25 cellular contexts compared by ENCODE assay signal in the genomic region with DNA sequence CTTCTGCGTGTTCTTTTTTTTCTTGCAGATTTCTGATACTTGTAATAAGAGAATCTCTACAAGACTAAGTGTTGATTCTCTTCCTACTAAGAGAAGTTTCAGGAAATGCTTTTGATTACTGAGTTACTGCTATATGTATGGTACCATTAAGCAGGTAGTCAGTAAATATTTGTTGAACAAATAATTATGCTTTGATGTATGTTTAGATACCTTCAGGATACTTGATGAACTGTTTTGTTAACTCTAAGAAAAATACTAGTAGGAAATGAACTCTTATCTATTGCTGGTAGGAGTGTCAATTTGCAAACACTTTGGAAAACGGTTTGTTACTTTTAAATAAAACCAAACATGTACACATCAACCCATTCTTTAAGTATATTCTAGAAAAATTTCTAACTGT.
"Had no signal": no experiment of that assay in that cellular context is flagged by ENCODE, and none has a peak within 500 bp of the region (broad histone marks: within the 10 kb centered on the region; RNA-seq: fewer than 3 reads in every experiment).

No MANE protein-coding gene starts in this region.

- H3K9me3 ChIP-seq: gastrocnemius medialis, mucosa of descending colon, prostate gland, right atrium auricular region, sigmoid colon, stomach, thoracic aorta, tibial nerve, upper lobe of left lung had no signal

- H3K36me3 Mint-ChIP-seq: mesothelial cell of epicardium; naive B cell; natural killer cell treated with Interleukin-12 subunit alpha and Interleukin-12 subunit beta and Interleukin-15 and Interleukin-18, amount 100 ng/mL, for 72 hours; stimulated activated effector memory CD8-positive, alpha-beta T cell treated with anti-CD3 and anti-CD28 coated beads, Interleukin-12 subunit alpha, Interleukin-12 subunit beta, amount 100 ng/mL, for 72 hours had no signal

- H3K9me3 Mint-ChIP-seq: naive B cell; natural killer cell treated with Interleukin-12 subunit alpha and Interleukin-12 subunit beta and Interleukin-15 and Interleukin-18, amount 100 ng/mL, for 72 hours; stimulated activated effector memory CD8-positive, alpha-beta T cell treated with anti-CD3 and anti-CD28 coated beads, Interleukin-12 subunit alpha, Interleukin-12 subunit beta, amount 100 ng/mL, for 72 hours had no signal

- H3K36me3 ChIP-seq: gastrocnemius medialis, prostate gland, right atrium auricular region, sigmoid colon, stomach, thoracic aorta, tibial nerve, upper lobe of left lung had no signal

- ATAC-seq: esophagus mucosa; gastrocnemius medialis; left lobe of liver; mucosa of descending colon; natural killer cell treated with Interleukin-12 subunit alpha and Interleukin-12 subunit beta and Interleukin-15 and Interleukin-18, amount 100 ng/mL, for 72 hours; stimulated activated effector memory CD8-positive, alpha-beta T cell treated with anti-CD3 and anti-CD28 coated beads, Interleukin-12 subunit alpha, Interleukin-12 subunit beta, amount 100 ng/mL, for 72 hours had no signal

- H3K4me3 ChIP-seq: gastrocnemius medialis, mucosa of descending colon, prostate gland, right atrium auricular region, sigmoid colon, stomach, thoracic aorta, tibial nerve, upper lobe of left lung had no signal

- H3K4me1 ChIP-seq: prostate gland, right atrium auricular region had no signal

- H3K27me3 ChIP-seq: gastrocnemius medialis, right atrium auricular region, sigmoid colon, stomach, tibial nerve, upper lobe of left lung had no signal

- H3K4me1 Mint-ChIP-seq: naive B cell; stimulated activated effector memory CD8-positive, alpha-beta T cell treated with anti-CD3 and anti-CD28 coated beads, Interleukin-12 subunit alpha, Interleukin-12 subunit beta, amount 100 ng/mL, for 72 hours had no signal

- H3K27me3 Mint-ChIP-seq: naive B cell; natural killer cell treated with Interleukin-12 subunit alpha and Interleukin-12 subunit beta and Interleukin-15 and Interleukin-18, amount 100 ng/mL, for 72 hours had no signal

- H3K27ac Mint-ChIP-seq: mesothelial cell of epicardium; natural killer cell treated with Interleukin-12 subunit alpha and Interleukin-12 subunit beta and Interleukin-15 and Interleukin-18, amount 100 ng/mL, for 72 hours; stimulated activated effector memory CD8-positive, alpha-beta T cell treated with anti-CD3 and anti-CD28 coated beads, Interleukin-12 subunit alpha, Interleukin-12 subunit beta, amount 100 ng/mL, for 72 hours had no signal

- DNase-seq: cortex of kidney; foreskin fibroblast; gastrocnemius medialis; head of caudate nucleus; mesenchymal stem cell; mucosa of descending colon; naive B cell; nucleus accumbens; sigmoid colon; stimulated activated CD4-positive, alpha-beta T cell treated with anti-CD3 and anti-CD28 coated beads, Interleukin-2, amount 100 ng/mL, for 24 hours; stimulated activated CD4-positive, alpha-beta T cell treated with anti-CD3 and anti-CD28 coated beads, Interleukin-4, amount 100 ng/mL, for 24 hours; stimulated activated naive CD4-positive, alpha-beta T cell treated with Interleukin-2 at 50 U/mL for 16 hours; stomach; substantia nigra; upper lobe of left lung had no signal

- H3K27ac ChIP-seq: epithelial cell of prostate, gastrocnemius medialis, prostate gland, right atrium auricular region, sigmoid colon, stomach, thoracic aorta, tibial nerve, upper lobe of left lung had no signal

- H3K4me3 Mint-ChIP-seq: mesothelial cell of epicardium; naive B cell; natural killer cell treated with Interleukin-12 subunit alpha and Interleukin-12 subunit beta and Interleukin-15 and Interleukin-18, amount 100 ng/mL, for 72 hours; stimulated activated effector memory CD8-positive, alpha-beta T cell treated with anti-CD3 and anti-CD28 coated beads, Interleukin-12 subunit alpha, Interleukin-12 subunit beta, amount 100 ng/mL, for 72 hours had no signal
